29 cellular contexts compared by ENCODE assay signal in the genomic region with DNA sequence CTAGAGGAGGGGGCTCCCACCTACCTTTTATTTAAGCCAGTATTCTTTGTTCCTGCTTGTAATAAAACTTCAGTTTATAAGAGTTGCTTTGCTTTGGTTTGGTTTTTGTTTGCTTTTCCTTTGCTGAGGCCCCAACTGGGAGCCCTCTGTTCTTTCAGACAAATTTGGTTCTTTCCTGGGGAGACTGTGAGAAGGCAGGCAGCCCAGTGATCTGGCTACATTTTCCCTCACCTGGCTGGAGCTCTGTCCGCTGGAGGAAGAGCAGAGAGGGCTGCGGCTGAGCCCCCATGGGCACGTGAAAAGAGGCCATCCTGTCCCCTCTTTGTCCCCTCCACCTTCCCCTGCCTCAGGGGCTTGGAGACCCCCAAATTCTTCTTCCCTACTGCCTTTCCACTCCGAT. TPM values are rescaled to one million over a fixed set of nuclear protein-coding genes. Genes with fewer than 3 reads are reported as not detected.
A peak's percentile ranks its signal among the peaks of the same experiment; 100 is the strongest.
DNase-seq lines count a peak whose midpoint lies in the region; ATAC-seq and TF ChIP-seq lines count a peak whose summit lies in the region.
"Had no signal": no experiment of that assay in that cellular context is flagged by ENCODE, and none has a peak within 500 bp of the region (broad histone marks: within the 10 kb centered on the region; RNA-seq: fewer than 3 reads in every experiment).

No MANE protein-coding gene starts in this region.

- no peaks in the 10 kb centered on the region for H3K9me3 ChIP-seq in BLaER1
- H3K9me3 ChIP-seq in PC-3 (ENCODE audit: low read length), result no peaks in the 10 kb centered on the region
- no peaks in the 10 kb centered on the region for H3K9me3 ChIP-seq in endodermal cell (ENCODE audit: control insufficient read depth, low read length)
- no peaks in the 10 kb centered on the region for H3K9me3 ChIP-seq in neuronal stem cell (replicated peaks in 1 of 2; ENCODE audit: control insufficient read depth in 2 of 2, insufficient read depth in 1 of 2, low read depth in 1 of 2, low read length in 2 of 2)
- H3K9me3 ChIP-seq: left ventricle myocardium inferior had no signal

- no peak overlapping the region for H2AK5ac ChIP-seq in neuronal stem cell (ENCODE audit: low read depth, low read length)

- H3K4me3 ChIP-seq in BLaER1, result no peak overlapping the region
- no peak overlapping the region for H3K4me3 ChIP-seq in PC-3 (ENCODE audit: low read length)
- no peak overlapping the region for H3K4me3 ChIP-seq in endodermal cell (ENCODE audit: low read length)
- H3K4me3 ChIP-seq in neuronal stem cell (ENCODE audit: low read length in 2 of 2), result no peak overlapping the region
- H3K4me3 ChIP-seq: dorsolateral prefrontal cortex, left ventricle myocardium inferior had no signal

- peaks cover 17% of the 10 kb centered on the region; the same call in 1 of the 2 replicates for H4K20me1 ChIP-seq in BLaER1
- no peaks in the 10 kb centered on the region for H4K20me1 ChIP-seq in PC-3 (ENCODE audit: low read length)

- no peak overlapping the region for H3K14ac ChIP-seq in neuronal stem cell (ENCODE audit: low read length)

- no peaks in the 10 kb centered on the region for H3K79me1 ChIP-seq in neuronal stem cell (ENCODE audit: low read depth, low read length)

- ATAC-seq in PC-3 (no peak), GM18517 (IDR thresholded peaks at IDR 0.05; ENCODE audit: unreplicated experiment) (no peak)
- ATAC-seq: naive thymus-derived CD8-positive, alpha-beta T cell; Right ventricle myocardium inferior had no signal

- no peaks in the 10 kb centered on the region for H3K9me2 ChIP-seq in PC-3 (replicated peaks; ENCODE audit: low read length)

- POLR2A ChIA-PET in PC-3 (lab: Charles Lee; ENCODE audit: unreplicated experiment), result interaction anchor here (0.6 kb wide), 1 partner anchor 929 kb away, joined by 4 read pairs; no protein-coding TSS in a partner anchor

- H3K4me1 ChIP-seq in BLaER1 (peaks cover 15% of the 10 kb centered on the region), PC-3 (ENCODE audit: insufficient read depth, low read length) (peaks cover 51% of the 10 kb centered on the region), endodermal cell (ENCODE audit: control insufficient read depth, insufficient read depth, low read length) (no peaks in the 10 kb centered on the region), neuronal stem cell (ENCODE audit: control insufficient read depth in 2 of 2, insufficient read depth in 1 of 2, low read depth in 1 of 2, low read length in 2 of 2) (peaks cover 0 to 6% of the 10 kb centered on the region in 2 donors)

- H3K9ac ChIP-seq in BLaER1 (peak overlapping the region; percentile 41; the same call in 1 of the 2 replicates), PC-3 (ENCODE audit: low read length) (no peak overlapping the region), endodermal cell (ENCODE audit: extremely low read depth, low read length, poor library complexity, severe bottlenecking) (no peak overlapping the region), neuronal stem cell (ENCODE audit: low read depth, low read length, poor library complexity) (no peak overlapping the region)

- peaks cover 12% of the 10 kb centered on the region for H3K4me1 Mint-ChIP-seq in endodermal cell

- H3K4me2 ChIP-seq in BLaER1 (no peak overlapping the region), PC-3 (ENCODE audit: low read length) (no peak overlapping the region), neuronal stem cell (ENCODE audit: insufficient read depth, low read length, poor library complexity, severe bottlenecking) (no peak overlapping the region)

- peaks cover 37% of the 10 kb centered on the region for H3K36me3 Mint-ChIP-seq in endodermal cell (ENCODE audit: low read depth)

- peak overlapping the region; percentile 2 for H2BK5ac ChIP-seq in neuronal stem cell (ENCODE audit: low read length)

- H3K27ac Mint-ChIP-seq in endodermal cell, result peak overlapping the region; percentile 72
- H3K27ac Mint-ChIP-seq: activated CD4-positive, alpha-beta T cell treated with anti-CD3 and anti-CD28 coated beads, Interleukin-2, amount 10 ng/mL, durations not matched to agents 24 days and 14 days; activated naive CD8-positive, alpha-beta T cell treated with anti-CD3 and anti-CD28 coated beads for 36 hours had no signal

- H2AFZ ChIP-seq in PC-3 (ENCODE audit: low read length) (no peak overlapping the region), neuronal stem cell (ENCODE audit: low read length) (no peak overlapping the region)

- H4K91ac ChIP-seq in neuronal stem cell (ENCODE audit: low read depth, low read length, poor library complexity), result no peak overlapping the region

- peak overlapping the region; percentile 25 for H2BK120ac ChIP-seq in neuronal stem cell (ENCODE audit: low read depth, low read length)

- BruUV-seq in PC-3 (replicated peaks; lab: Mats Ljungman, UMichigan), result no TSS peak

- H3K4me3 Mint-ChIP-seq in endodermal cell, result no peak overlapping the region
- H3K4me3 Mint-ChIP-seq: activated CD4-positive, alpha-beta T cell treated with anti-CD3 and anti-CD28 coated beads, Interleukin-2, amount 10 ng/mL, durations not matched to agents 24 days and 14 days; activated naive CD8-positive, alpha-beta T cell treated with anti-CD3 and anti-CD28 coated beads for 36 hours; naive thymus-derived CD8-positive, alpha-beta T cell had no signal

- H3K79me2 ChIP-seq in PC-3 (ENCODE audit: low read length), result no peaks in the 10 kb centered on the region

- no peaks in the 10 kb centered on the region for H3K27me3 Mint-ChIP-seq in endodermal cell (ENCODE audit: insufficient read depth)
- H3K27me3 Mint-ChIP-seq: activated CD4-positive, alpha-beta T cell treated with anti-CD3 and anti-CD28 coated beads, Interleukin-2, amount 10 ng/mL, durations not matched to agents 24 days and 14 days; activated naive CD8-positive, alpha-beta T cell treated with anti-CD3 and anti-CD28 coated beads for 36 hours; naive thymus-derived CD8-positive, alpha-beta T cell had no signal

- H3K27me3 ChIP-seq in BLaER1, result no peaks in the 10 kb centered on the region
- no peaks in the 10 kb centered on the region for H3K27me3 ChIP-seq in PC-3 (ENCODE audit: low read length)
- H3K27me3 ChIP-seq in endodermal cell (ENCODE audit: control insufficient read depth, insufficient read depth, low read length, poor library complexity, severe bottlenecking), result no peaks in the 10 kb centered on the region
- H3K27me3 ChIP-seq in neuronal stem cell (ENCODE audit: control insufficient read depth in 3 of 3, insufficient read depth in 3 of 3, low read depth in 1 of 3, low read length in 3 of 3), result no peaks in the 10 kb centered on the region
- H3K27me3 ChIP-seq: dorsolateral prefrontal cortex had no signal

- H3K23ac ChIP-seq in neuronal stem cell (ENCODE audit: low read depth, low read length, poor library complexity), result no peak overlapping the region

- H3K9me3 Mint-ChIP-seq in endodermal cell, result no peaks in the 10 kb centered on the region
- H3K9me3 Mint-ChIP-seq: activated CD4-positive, alpha-beta T cell treated with anti-CD3 and anti-CD28 coated beads, Interleukin-2, amount 10 ng/mL, durations not matched to agents 24 days and 14 days; activated naive CD8-positive, alpha-beta T cell treated with anti-CD3 and anti-CD28 coated beads for 36 hours; naive thymus-derived CD8-positive, alpha-beta T cell had no signal

- H4K8ac ChIP-seq in neuronal stem cell (ENCODE audit: low read depth, low read length), result no peak overlapping the region

- H3K27ac ChIP-seq in BLaER1 (peak overlapping the region; percentile 26; the same call in 1 of the 2 replicates), PC-3 (ENCODE audit: low read length) (0 out of 2 replicates have a peak overlapping the region, but pooled peaks have one; percentile 4), endodermal cell (ENCODE audit: low read depth, low read length) (no peak overlapping the region), neuronal stem cell (replicated peaks; ENCODE audit: low read length) (no peak overlapping the region)
- H3K27ac ChIP-seq: left ventricle myocardium inferior had no signal

- CTCF ChIA-PET in PC-3 (lab: Charles Lee), result no interaction called here

- H3F3A ChIP-seq in PC-3 (ENCODE audit: low read length, unreplicated experiment), result no peaks in the 10 kb centered on the region

- WGBS in endodermal cell (ENCODE audit: insufficient coverage in 1 of 2, insufficient read length in 1 of 2), 2 experiments, result 93 to 100% methylated on average over 3 to 4 of the region's 4 CpGs
- WGBS in neuronal stem cell (ENCODE audit: extremely low coverage in 2 of 2, insufficient read length in 2 of 2, insufficient replicate concordance in 1 of 2), 2 donors, result no CpG with 5 or more reads among the region's 4 CpGs

- H3K36me3 ChIP-seq in BLaER1 (peaks cover 77% of the 10 kb centered on the region), PC-3 (ENCODE audit: low read depth, low read length) (peaks cover 32% of the 10 kb centered on the region), endodermal cell (ENCODE audit: control insufficient read depth, insufficient read depth, low read length) (peaks cover 36% of the 10 kb centered on the region), neuronal stem cell (replicated peaks in 1 of 2; ENCODE audit: control insufficient read depth in 2 of 2, insufficient read depth in 2 of 2, low read length in 2 of 2) (peaks cover 25 to 58% of the 10 kb centered on the region in 2 donors)

- intact Hi-C loops in PC-3 (cut with micrococcal nuclease), result no loop called here

- DNase-seq in PC-3, result no peak
- DNase-seq in endodermal cell, result no peak
- DNase-seq in neuronal stem cell (ENCODE audit: low spot score), result no peak
- no peak for DNase-seq in SKM-1 treated with dmso at 0.1 percent for 144 hours (lab: John Stamatoyannopoulos, UW; ENCODE audit: unreplicated experiment)
- DNase-seq in H4 (ENCODE audit: low spot score), result no peak
- no peak for DNase-seq in NCI-H2196 treated with DMSO at 0.1 percent for 48 hours (lab: John Stamatoyannopoulos, UW; ENCODE audit: unreplicated experiment)
- DNase-seq: activated CD4-positive, alpha-beta T cell treated with anti-CD3 and anti-CD28 coated beads, Interleukin-2, amount 10 ng/mL, durations not matched to agents 24 days and 14 days; activated naive CD8-positive, alpha-beta T cell treated with anti-CD3 and anti-CD28 coated beads for 36 hours; COR-L47; GDM1; KBM-7; left ventricle myocardium inferior; midbrain; MM.1S; naive thymus-derived CD8-positive, alpha-beta T cell; NCI-H2107; stimulated activated CD4-positive, alpha-beta T cell treated with anti-CD3 and anti-CD28 coated beads, Interleukin-2, amount 100 ng/mL, for 24 hours had no signal

- TF ChIP-seq CTCF in PC-3 (conservative IDR thresholded peaks at IDR 0.05; ENCODE audit: low read depth, low read length), result no peak
- no peak for TF ChIP-seq CTCF in endodermal cell (conservative IDR thresholded peaks at IDR 0.05)

- H3K4ac ChIP-seq in neuronal stem cell (ENCODE audit: low read length), result no peak overlapping the region

- no peak overlapping the region for H2BK12ac ChIP-seq in neuronal stem cell (ENCODE audit: low read length)

- H2BK15ac ChIP-seq in neuronal stem cell (ENCODE audit: low read length), result no peak overlapping the region

- no peak overlapping the region for H3K18ac ChIP-seq in neuronal stem cell (ENCODE audit: low read length)

RNA-seq across cellular contexts. Expression of gene SFN, which starts 7.3 kb away (rescaled TPM):
- total RNA-seq in PC-3 (2014; rRNA removed) (411 and 577 TPM in 2 replicates), endodermal cell (1 to 10 TPM; 1.5 to 2.6 TPM)
- polyA plus RNA-seq in endodermal cell (2013, experiment 1 of 2), result 0.50 TPM
- polyA plus RNA-seq in endodermal cell (2013, experiment 2 of 2), result 0.87 TPM
- polyA plus RNA-seq in neuronal stem cell (2013, experiment 1 of 2), result 1.9 TPM
- polyA plus RNA-seq in neuronal stem cell (2013, experiment 2 of 2), result 2.1 TPM
- 0.53 and 1.0 TPM in 2 replicates for total RNA-seq in H4 (2014; rRNA removed; shearing (Covaris generic))
- total RNA-seq: osteocyte, Right ventricle myocardium inferior, subcutaneous adipose tissue had no signal
- polyA plus RNA-seq: naive thymus-derived CD8-positive, alpha-beta T cell had no signal

RNA-seq across cellular contexts. Expression of gene ZDHHC18, which starts 29.1 kb away (rescaled TPM):
- 18.1 and 26.9 TPM in 2 replicates for total RNA-seq in PC-3 (2014; rRNA removed)
- total RNA-seq in endodermal cell, result 10 to 100 TPM; 39.7 to 42.4 TPM
- 37.1 TPM for polyA plus RNA-seq in endodermal cell (2013, experiment 1 of 2)
- polyA plus RNA-seq in endodermal cell (2013, experiment 2 of 2), result 34.3 TPM
- 44.5 TPM for polyA plus RNA-seq in neuronal stem cell (2013, experiment 1 of 2)
- 43.3 TPM for polyA plus RNA-seq in neuronal stem cell (2013, experiment 2 of 2)
- 13.8 and 15.9 TPM in 2 replicates for total RNA-seq in H4 (2014; rRNA removed; shearing (Covaris generic))

RNA-seq across cellular contexts. Expression of gene GPN2, which starts 34.4 kb away (rescaled TPM):
- total RNA-seq in PC-3 (2014; rRNA removed) (24.6 and 28.2 TPM in 2 replicates), endodermal cell (10 to 100 TPM; 32.6 to 38.5 TPM)
- 24.5 TPM for polyA plus RNA-seq in endodermal cell (2013, experiment 1 of 2)
- polyA plus RNA-seq in endodermal cell (2013, experiment 2 of 2), result 21.1 TPM
- 9.7 TPM for polyA plus RNA-seq in neuronal stem cell (2013, experiment 1 of 2)
- polyA plus RNA-seq in neuronal stem cell (2013, experiment 2 of 2), result 11.6 TPM
- total RNA-seq in H4 (2014; rRNA removed; shearing (Covaris generic)), result 13.0 and 14.2 TPM in 2 replicates

RNA-seq across cellular contexts. Expression of gene GPATCH3, which starts 44.6 kb away (rescaled TPM):
- total RNA-seq in PC-3 (2014; rRNA removed), result 16.1 and 18.8 TPM in 2 replicates
- total RNA-seq in endodermal cell, result 10 to 100 TPM; 21.3 to 23.2 TPM
- polyA plus RNA-seq in endodermal cell (2013, experiment 1 of 2), result 11.5 TPM
- polyA plus RNA-seq in endodermal cell (2013, experiment 2 of 2), result 11.3 TPM
- polyA plus RNA-seq in neuronal stem cell (2013, experiment 1 of 2), result 7.7 TPM
- polyA plus RNA-seq in neuronal stem cell (2013, experiment 2 of 2), result 8.2 TPM
- total RNA-seq in H4 (2014; rRNA removed; shearing (Covaris generic)), result 5.1 and 15.9 TPM in 2 replicates

RNA-seq across cellular contexts. Expression of gene NR0B2, which starts 58.1 kb away (rescaled TPM):
- total RNA-seq in PC-3 (2014; rRNA removed), result not detected in 2 replicates
- not detected for total RNA-seq in endodermal cell
- polyA plus RNA-seq in endodermal cell (2013, experiment 1 of 2), result not detected
- polyA plus RNA-seq in endodermal cell (2013, experiment 2 of 2), result not detected
- not detected for polyA plus RNA-seq in neuronal stem cell (2013, experiment 1 of 2)
- 0.03 TPM for polyA plus RNA-seq in neuronal stem cell (2013, experiment 2 of 2)
- not detected in 2 replicates for total RNA-seq in H4 (2014; rRNA removed; shearing (Covaris generic))
- total RNA-seq: activated CD4-positive, alpha-beta T cell treated with anti-CD3 and anti-CD28 coated beads, Interleukin-2, amount 10 ng/mL, durations not matched to agents 24 days and 14 days; activated naive CD8-positive, alpha-beta T cell treated with anti-CD3 and anti-CD28 coated beads for 36 hours; astrocyte; endothelial cell of umbilical vein; naive thymus-derived CD8-positive, alpha-beta T cell; NCI-H460; osteocyte; renal cortical epithelial cell; subcutaneous adipose tissue; ureter had no signal
- polyA plus RNA-seq: BJ, endothelial cell of umbilical vein had no signal

Comparison
In these comparisons a context has a peak if more than half of its experiments do, and no peak if none do; other contexts are left out.
1. H3K27ac ChIP-seq: peak in BLaER1 (single experiment) and PC-3 (single experiment); none in endodermal cell (single experiment) and neuronal stem cell (single experiment).
2. RNA of gene SFN, which starts 7.3 kb away (total RNA-seq): 411 to 577 TPM in PC-3; 1.5 to 2.6 TPM in endodermal cell and 0.53 to 1.0 TPM in H4; every median in the first group is over 100 times any median in the second.